Comparison of ENCODE assay signal across 12 cellular contexts in the genomic region with DNA sequence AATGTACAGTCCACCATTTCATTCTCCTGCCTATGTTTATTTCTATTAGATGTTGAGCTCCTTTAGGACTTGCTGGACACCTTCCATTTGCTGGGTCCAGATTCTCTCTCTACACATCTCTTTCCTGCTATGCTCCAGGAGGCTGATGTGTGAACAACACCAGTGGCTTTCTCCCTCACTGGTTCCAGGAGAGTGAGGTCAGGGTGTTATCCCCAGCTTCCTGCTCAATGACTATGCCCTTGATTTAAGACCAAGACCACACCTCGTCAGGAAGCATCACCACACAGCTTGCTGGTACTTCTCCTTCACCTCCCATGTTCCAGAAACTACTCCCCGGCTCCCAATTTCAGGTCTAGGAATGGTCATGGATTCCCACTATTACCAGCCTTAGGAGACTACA.
"Had no signal": no experiment of that assay in that cellular context is flagged by ENCODE, and none has a peak within 500 bp of the region (broad histone marks: within the 10 kb centered on the region; RNA-seq: fewer than 3 reads in every experiment).

No MANE protein-coding gene starts in this region.

- H3K4me3 ChIP-seq: breast epithelium, heart right ventricle, left ventricle myocardium inferior, pancreas, thyroid gland had no signal

- H3K27ac Mint-ChIP-seq: memory B cell had no signal

- H3K36me3 ChIP-seq: breast epithelium, heart right ventricle, left ventricle myocardium inferior, pancreas, thyroid gland had no signal

- H3K27me3 ChIP-seq: breast epithelium, pancreas, thyroid gland had no signal

- ATAC-seq: heart right ventricle, pancreas had no signal

- DNase-seq: activated naive CD4-positive, alpha-beta T cell; activated T-cell treated with anti-CD3 and anti-CD28 coated beads, Interleukin-2, amount 50 U/mL, for 48 hours; aorta; foreskin melanocyte; heart right ventricle; left ventricle myocardium inferior; pancreas; stimulated activated CD4-positive, alpha-beta T cell treated with anti-CD3 and anti-CD28 coated beads, Interleukin-2, amount 100 ng/mL, for 48 hours; thyroid gland had no signal

- H3K36me3 Mint-ChIP-seq: memory B cell had no signal

- H3K4me1 ChIP-seq: breast epithelium, heart right ventricle, left ventricle myocardium inferior, pancreas, thyroid gland had no signal

- H3K4me3 Mint-ChIP-seq: memory B cell had no signal

- H3K9me3 Mint-ChIP-seq: memory B cell had no signal

- H3K27ac ChIP-seq: breast epithelium, heart right ventricle, left ventricle myocardium inferior, pancreas, thyroid gland, VCaP had no signal

- H3K9me3 ChIP-seq: breast epithelium, heart right ventricle, left ventricle myocardium inferior, pancreas, thyroid gland had no signal
